In the genomic region with DNA sequence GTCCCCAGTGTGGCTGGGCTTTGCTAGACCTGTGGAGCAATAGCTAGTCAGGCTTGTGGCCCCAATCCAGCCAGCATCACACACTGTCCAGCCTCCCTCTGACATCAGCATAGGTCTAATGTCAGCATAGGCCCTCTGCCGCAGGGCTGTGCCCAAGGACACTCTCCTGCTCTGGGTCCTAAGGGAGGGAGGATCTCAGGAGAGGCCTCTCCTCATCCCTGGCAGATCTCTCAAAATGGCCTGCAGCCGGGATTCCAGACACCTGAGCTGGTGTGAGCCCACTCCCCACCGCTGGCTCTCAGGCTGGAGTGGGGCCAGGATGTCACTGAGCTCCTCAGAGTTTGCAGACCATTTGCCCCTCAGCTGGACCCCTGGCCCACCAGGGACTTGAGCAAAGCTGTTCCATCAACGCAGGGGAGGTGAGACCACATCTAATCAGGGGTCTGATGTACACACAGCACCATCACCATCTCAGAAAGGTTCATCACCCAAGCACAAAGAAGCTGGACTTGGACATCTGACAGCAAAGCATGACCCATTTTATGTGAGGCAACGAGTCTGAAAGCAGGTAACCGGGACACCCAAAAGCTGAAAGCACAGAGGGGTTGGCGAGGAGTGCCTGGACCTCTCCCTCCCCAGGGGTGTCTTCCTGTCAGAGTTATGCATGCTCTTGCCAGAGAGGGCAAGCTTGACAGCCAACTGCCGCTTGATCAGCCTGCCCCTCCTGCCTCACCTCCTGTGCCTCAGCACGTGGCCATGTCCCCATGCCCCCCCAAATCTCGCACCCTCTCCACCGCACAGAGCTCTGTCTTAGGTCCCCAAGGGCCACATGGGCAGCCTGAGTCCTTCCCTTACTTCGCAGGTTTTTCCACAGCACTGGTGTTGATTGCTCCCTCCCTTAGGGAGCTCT, we compare ENCODE assay signal across 19 cellular contexts.
A peak's percentile ranks its signal among the peaks of the same experiment; 100 is the strongest.
DNase-seq lines count a peak whose midpoint lies in the region; TF ChIP-seq lines count a peak whose summit lies in the region.
"Had no signal": no experiment of that assay in that cellular context is flagged by ENCODE, and none has a peak within 500 bp of the region (broad histone marks: within the 10 kb centered on the region; RNA-seq: fewer than 3 reads in every experiment).

No MANE protein-coding gene starts in this region.

- no peak overlapping the region for H2BK120ac ChIP-seq in mesendoderm (ENCODE audit: low read depth, low read length)

- H3K9me3 ChIP-seq in tibial artery: peaks cover 3 to 27% (median 14%) of the 10 kb centered on the region in 3 donors

- no peak overlapping the region for H3K18ac ChIP-seq in mesendoderm (ENCODE audit: low read length)

- H3K79me2 ChIP-seq in mesendoderm (ENCODE audit: control insufficient read depth, insufficient read depth, low read length): no peaks in the 10 kb centered on the region

- H3K4me3 ChIP-seq in tibial artery (no peak overlapping the region), mesendoderm (ENCODE audit: low read length) (no peak overlapping the region)
- H3K4me3 ChIP-seq: esophagus muscularis mucosa, tibial nerve had no signal

- H2BK5ac ChIP-seq in mesendoderm (ENCODE audit: low read length): no peak overlapping the region

- no peaks in the 10 kb centered on the region for H3K36me3 ChIP-seq in tibial artery
- H3K36me3 ChIP-seq in mesendoderm (ENCODE audit: control insufficient read depth, insufficient read depth, low read length): no peaks in the 10 kb centered on the region
- H3K36me3 ChIP-seq: esophagus muscularis mucosa, tibial nerve had no signal

- H3K27ac ChIP-seq in tibial artery (no peak overlapping the region), mesendoderm (ENCODE audit: low read depth, low read length) (no peak overlapping the region)
- H3K27ac ChIP-seq: 22Rv1, esophagus muscularis mucosa, tibial nerve had no signal

- no peak overlapping the region for H3K4ac ChIP-seq in mesendoderm (ENCODE audit: low read depth, low read length)

- TF ChIP-seq CTCF in tibial artery (IDR thresholded peaks at IDR 0.05): no peak

- no peaks in the 10 kb centered on the region for H3K79me1 ChIP-seq in mesendoderm (ENCODE audit: low read length)

- no peak overlapping the region for H2AK5ac ChIP-seq in mesendoderm (ENCODE audit: low read length)

- H3K9ac ChIP-seq in mesendoderm (ENCODE audit: low read length): no peak overlapping the region

- no CpG with 5 or more reads among the region's 12 CpGs for WGBS in mesendoderm (ENCODE audit: extremely low coverage, insufficient coverage, low lambda C conversion rate)

- DNase-seq in DMS 273 (lab: John Stamatoyannopoulos, UW; ENCODE audit: unreplicated experiment) (peak; percentile 42), DMS 273 treated with DMSO at 0.1 percent for 48 hours (lab: John Stamatoyannopoulos, UW) (no peak), NOMO-1 treated with dmso at 0.1 percent for 144 hours (lab: John Stamatoyannopoulos, UW; ENCODE audit: unreplicated experiment) (peak; percentile 67), erythroblast (lab: John Stamatoyannopoulos, UW) (peak; percentile 40 to 43), tibial artery (peak; percentile 19 to 51), mucosa of gallbladder (ENCODE audit: low spot score) (no peak), kidney tubule cell (ENCODE audit: low spot score) (no peak), mesendoderm (no peak)
- DNase-seq: activated B cell treated with CpG ODN at 0.5 μM for 24 hours; activated CD4-positive, alpha-beta memory T cell treated with anti-CD3 and anti-CD28 coated beads for 36 hours; activated naive CD4-positive, alpha-beta T cell treated with anti-CD3 and anti-CD28 coated beads for 36 hours; activated T-cell treated with anti-CD3 and anti-CD28 coated beads, Interleukin-2, amount 50 U/mL, for 1 hour; effector CD8-positive, alpha-beta T cell; NCI-H2171 treated with DMSO at 0.1 percent for 48 hours; Right ventricle myocardium superior; stimulated activated naive CD4-positive, alpha-beta T cell treated with Interleukin-2 at 50 U/mL for 16 hours had no signal

- H3K23ac ChIP-seq in mesendoderm (ENCODE audit: low read length): no peak overlapping the region

- no peak overlapping the region for H3K56ac ChIP-seq in mesendoderm (ENCODE audit: low read length)

- no peak overlapping the region for H3K4me2 ChIP-seq in mesendoderm (ENCODE audit: low read length)

- no peak overlapping the region for H4K5ac ChIP-seq in mesendoderm (ENCODE audit: low read length)

- intact Hi-C loops in tibial artery (cut with DNase I; ENCODE audit: low total_unique reads): no loop called here

- H3K4me1 ChIP-seq in tibial artery (no peaks in the 10 kb centered on the region), mesendoderm (ENCODE audit: control insufficient read depth, low read depth, low read length) (no peaks in the 10 kb centered on the region)
- H3K4me1 ChIP-seq: esophagus muscularis mucosa, tibial nerve had no signal

- H3K27me3 ChIP-seq in tibial artery: peaks cover 0 to 38% of the 10 kb centered on the region in 2 donors
- H3K27me3 ChIP-seq in mesendoderm (ENCODE audit: insufficient read depth, low read length, poor library complexity): no peaks in the 10 kb centered on the region

- no peak overlapping the region for H2BK15ac ChIP-seq in mesendoderm (replicated peaks; ENCODE audit: low read depth)

- TF ChIP-seq POLR2A in erythroblast (IDR thresholded peaks at IDR 0.05; ENCODE audit: low read length): no peak

- no peak overlapping the region for H4K8ac ChIP-seq in mesendoderm (ENCODE audit: low read depth, low read length)

Comparison
In these comparisons a context has a peak if more than half of its experiments do, and no peak if none do; other contexts are left out.
1. DNase-seq: peak in DMS 273 (single experiment), NOMO-1 treated with dmso at 0.1 percent for 144 hours (single experiment), erythroblast (2 of 2) and tibial artery (2 of 2); none in DMS 273 treated with DMSO at 0.1 percent for 48 hours (single experiment), mucosa of gallbladder (single experiment), kidney tubule cell (single experiment) and mesendoderm (single experiment).